In genomic region chr2:67389286-67389685, GRCh38 we compare ENCODE assay signal across 1 cellular context.
TF ChIP-seq lines count a peak whose summit lies in the region.

No MANE protein-coding gene starts in this region.

TF ChIP-seq in WTC11, 78 proteins besides CTCF, POLR2A, EP300 and RAD21 (continued from another document):
- TF ChIP-seq, protein P1, sequence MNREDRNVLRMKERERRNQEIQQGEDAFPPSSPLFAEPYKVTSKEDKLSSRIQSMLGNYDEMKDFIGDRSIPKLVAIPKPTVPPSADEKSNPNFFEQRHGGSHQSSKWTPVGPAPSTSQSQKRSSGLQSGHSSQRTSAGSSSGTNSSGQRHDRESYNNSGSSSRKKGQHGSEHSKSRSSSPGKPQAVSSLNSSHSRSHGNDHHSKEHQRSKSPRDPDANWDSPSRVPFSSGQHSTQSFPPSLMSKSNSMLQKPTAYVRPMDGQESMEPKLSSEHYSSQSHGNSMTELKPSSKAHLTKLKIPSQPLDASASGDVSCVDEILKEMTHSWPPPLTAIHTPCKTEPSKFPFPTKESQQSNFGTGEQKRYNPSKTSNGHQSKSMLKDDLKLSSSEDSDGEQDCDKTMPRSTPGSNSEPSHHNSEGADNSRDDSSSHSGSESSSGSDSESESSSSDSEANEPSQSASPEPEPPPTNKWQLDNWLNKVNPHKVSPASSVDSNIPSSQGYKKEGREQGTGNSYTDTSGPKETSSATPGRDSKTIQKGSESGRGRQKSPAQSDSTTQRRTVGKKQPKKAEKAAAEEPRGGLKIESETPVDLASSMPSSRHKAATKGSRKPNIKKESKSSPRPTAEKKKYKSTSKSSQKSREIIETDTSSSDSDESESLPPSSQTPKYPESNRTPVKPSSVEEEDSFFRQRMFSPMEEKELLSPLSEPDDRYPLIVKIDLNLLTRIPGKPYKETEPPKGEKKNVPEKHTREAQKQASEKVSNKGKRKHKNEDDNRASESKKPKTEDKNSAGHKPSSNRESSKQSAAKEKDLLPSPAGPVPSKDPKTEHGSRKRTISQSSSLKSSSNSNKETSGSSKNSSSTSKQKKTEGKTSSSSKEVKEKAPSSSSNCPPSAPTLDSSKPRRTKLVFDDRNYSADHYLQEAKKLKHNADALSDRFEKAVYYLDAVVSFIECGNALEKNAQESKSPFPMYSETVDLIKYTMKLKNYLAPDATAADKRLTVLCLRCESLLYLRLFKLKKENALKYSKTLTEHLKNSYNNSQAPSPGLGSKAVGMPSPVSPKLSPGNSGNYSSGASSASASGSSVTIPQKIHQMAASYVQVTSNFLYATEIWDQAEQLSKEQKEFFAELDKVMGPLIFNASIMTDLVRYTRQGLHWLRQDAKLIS (CRISPR knock-in tag; IDR thresholded peaks at IDR 0.05; ENCODE audit: borderline replicate concordance), result no peak
- TF ChIP-seq, protein P2, sequence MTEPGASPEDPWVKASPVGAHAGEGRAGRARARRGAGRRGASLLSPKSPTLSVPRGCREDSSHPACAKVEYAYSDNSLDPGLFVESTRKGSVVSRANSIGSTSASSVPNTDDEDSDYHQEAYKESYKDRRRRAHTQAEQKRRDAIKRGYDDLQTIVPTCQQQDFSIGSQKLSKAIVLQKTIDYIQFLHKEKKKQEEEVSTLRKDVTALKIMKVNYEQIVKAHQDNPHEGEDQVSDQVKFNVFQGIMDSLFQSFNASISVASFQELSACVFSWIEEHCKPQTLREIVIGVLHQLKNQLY (CRISPR knock-in tag; IDR thresholded peaks at IDR 0.05), result no peak
- TF ChIP-seq, protein P3, sequence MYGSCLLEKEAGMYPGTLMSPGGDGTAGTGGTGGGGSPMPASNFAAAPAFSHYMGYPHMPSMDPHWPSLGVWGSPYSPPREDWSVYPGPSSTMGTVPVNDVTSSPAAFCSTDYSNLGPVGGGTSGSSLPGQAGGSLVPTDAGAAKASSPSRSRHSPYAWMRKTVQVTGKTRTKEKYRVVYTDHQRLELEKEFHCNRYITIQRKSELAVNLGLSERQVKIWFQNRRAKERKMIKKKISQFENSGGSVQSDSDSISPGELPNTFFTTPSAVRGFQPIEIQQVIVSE (CRISPR knock-in tag; IDR thresholded peaks at IDR 0.05; ENCODE audit: borderline replicate concordance), result no peak
